Comparison of ENCODE assay signal across 22 cellular contexts in genomic region chr12:1935242-1935641, GRCh38. TPM values are rescaled to one million over a fixed set of nuclear protein-coding genes. Genes with fewer than 3 reads are reported as not detected.
DNase-seq lines count a peak whose midpoint lies in the region; ATAC-seq, FAIRE-seq and TF ChIP-seq lines count a peak whose summit lies in the region.
"Had no signal": no experiment of that assay in that cellular context is flagged by ENCODE, and none has a peak within 500 bp of the region (broad histone marks: within the 10 kb centered on the region; RNA-seq: fewer than 3 reads in every experiment).

No MANE protein-coding gene starts in this region.

- peak overlapping the region; percentile 20 for H3K4me3 ChIP-seq in left ventricle myocardium inferior
- H3K4me3 ChIP-seq in right atrium auricular region: no peak overlapping the region
- peak overlapping the region in 28 of 59 donors; percentile 13 to 67 (median 48) for H3K4me3 ChIP-seq in dorsolateral prefrontal cortex
- peak overlapping the region; percentile 51 for H3K4me3 ChIP-seq in psoas muscle
- H3K4me3 ChIP-seq: skin epidermis had no signal

- POLR2A ChIA-PET in activated CD4-positive, alpha-beta memory T cell treated with anti-CD3 and anti-CD28 coated beads for 36 hours (lab: Charles Lee): no interaction called here

- peak; percentile 30 for FAIRE-seq in urothelium cell line (lab: Jason Lieb, UNC)
- FAIRE-seq: A204.1 had no signal

- DNase-seq in left ventricle myocardium inferior (no peak), right atrium auricular region (ENCODE audit: low spot score) (no peak), dorsolateral prefrontal cortex (peak in 1 of 10 donors; percentile 43), psoas muscle (no peak), urothelium cell line (ENCODE audit: low spot score) (no peak), NCI-H146 treated with DMSO at 0.1 percent for 48 hours (lab: John Stamatoyannopoulos, UW; ENCODE audit: unreplicated experiment) (no peak), germinal center (ENCODE audit: low spot score) (no peak)
- DNase-seq in activated CD4-positive, alpha-beta memory T cell treated with anti-CD3 and anti-CD28 coated beads for 36 hours: no peak
- DNase-seq: activated CD4-positive, alpha-beta T cell treated with anti-CD3 and anti-CD28 coated beads, Interleukin-2, amount 10 ng/mL, durations not matched to agents 24 days and 14 days; activated naive CD4-positive, alpha-beta T cell; BE2C; effector memory CD8-positive, alpha-beta T cell; GOT3; NCI-H187; NCI-H345; SIG-M5; stimulated activated naive CD8-positive, alpha-beta T cell treated with anti-CD3 and anti-CD28 coated beads, Interleukin-15, amount 100 ng/mL, for 72 hours had no signal

- H3K36me3 ChIP-seq in left ventricle myocardium inferior (no peaks in the 10 kb centered on the region), right atrium auricular region (no peaks in the 10 kb centered on the region), psoas muscle (ENCODE audit: insufficient read depth in 1 of 2, low read depth in 1 of 2) (peaks cover 0 to 5% of the 10 kb centered on the region in 2 donors)

- intact Hi-C loops in left ventricle myocardium inferior (cut with micrococcal nuclease): loop anchor here (10.0 kb wide), 1 partner anchor 300 kb away; no protein-coding TSS in a partner anchor
- intact Hi-C loops in dorsolateral prefrontal cortex (cut with DNase I): loop anchor here (5.0 to 10.0 kb wide), 4 partner anchors 100 to 298 kb away; no protein-coding TSS in a partner anchor
- intact Hi-C loops in psoas muscle (cut with DNase I): loop anchor here (5.0 kb wide), 1 partner anchor 283 kb away; no protein-coding TSS in a partner anchor
- intact Hi-C loops in activated CD4-positive, alpha-beta memory T cell treated with anti-CD3 and anti-CD28 coated beads for 36 hours (cut with micrococcal nuclease): no loop called here

- WGBS in psoas muscle, 3 donors: 81 to 91% (median 81%) methylated on average over 10 of the region's 10 CpGs

- H3K4me1 Mint-ChIP-seq in activated CD4-positive, alpha-beta memory T cell treated with anti-CD3 and anti-CD28 coated beads for 36 hours (ENCODE audit: low read depth): peaks cover 4% of the 10 kb centered on the region

- H3K27me3 Mint-ChIP-seq in activated CD4-positive, alpha-beta memory T cell treated with anti-CD3 and anti-CD28 coated beads for 36 hours: no peaks in the 10 kb centered on the region
- H3K27me3 Mint-ChIP-seq: activated CD4-positive, alpha-beta T cell treated with anti-CD3 and anti-CD28 coated beads, Interleukin-2, amount 10 ng/mL, durations not matched to agents 24 days and 14 days; effector memory CD8-positive, alpha-beta T cell; stimulated activated naive CD8-positive, alpha-beta T cell treated with anti-CD3 and anti-CD28 coated beads, Interleukin-15, amount 100 ng/mL, for 72 hours had no signal

- H3K4me1 ChIP-seq in left ventricle myocardium inferior: peaks cover 57% of the 10 kb centered on the region
- H3K4me1 ChIP-seq in right atrium auricular region: peaks cover 0 to 37% of the 10 kb centered on the region in 2 donors
- H3K4me1 ChIP-seq in psoas muscle: peaks cover 51% of the 10 kb centered on the region

- H3K27ac Mint-ChIP-seq in activated CD4-positive, alpha-beta memory T cell treated with anti-CD3 and anti-CD28 coated beads for 36 hours: no peak overlapping the region
- H3K27ac Mint-ChIP-seq: activated CD4-positive, alpha-beta T cell treated with anti-CD3 and anti-CD28 coated beads, Interleukin-2, amount 10 ng/mL, durations not matched to agents 24 days and 14 days; effector memory CD8-positive, alpha-beta T cell; progenitor cell of endocrine pancreas; stimulated activated naive CD8-positive, alpha-beta T cell treated with anti-CD3 and anti-CD28 coated beads, Interleukin-15, amount 100 ng/mL, for 72 hours had no signal

- CTCF ChIA-PET in activated CD4-positive, alpha-beta memory T cell treated with anti-CD3 and anti-CD28 coated beads for 36 hours (lab: Charles Lee): interaction anchor here (2.2 kb wide), 1 partner anchor 144 kb away, joined by 6 read pairs; no protein-coding TSS in a partner anchor

- H3K36me3 Mint-ChIP-seq in activated CD4-positive, alpha-beta memory T cell treated with anti-CD3 and anti-CD28 coated beads for 36 hours: peaks cover 3% of the 10 kb centered on the region

- H3K9me3 ChIP-seq in left ventricle myocardium inferior (replicated peaks): no peaks in the 10 kb centered on the region
- H3K9me3 ChIP-seq in right atrium auricular region: no peaks in the 10 kb centered on the region
- H3K9me3 ChIP-seq in psoas muscle: no peaks in the 10 kb centered on the region
- H3K9me3 ChIP-seq: BE2C had no signal

- H3K9me3 Mint-ChIP-seq in activated CD4-positive, alpha-beta memory T cell treated with anti-CD3 and anti-CD28 coated beads for 36 hours: no peaks in the 10 kb centered on the region
- H3K9me3 Mint-ChIP-seq: activated CD4-positive, alpha-beta T cell treated with anti-CD3 and anti-CD28 coated beads, Interleukin-2, amount 10 ng/mL, durations not matched to agents 24 days and 14 days; effector memory CD8-positive, alpha-beta T cell; stimulated activated naive CD8-positive, alpha-beta T cell treated with anti-CD3 and anti-CD28 coated beads, Interleukin-15, amount 100 ng/mL, for 72 hours had no signal

- ATAC-seq in psoas muscle: no peak
- ATAC-seq: effector memory CD8-positive, alpha-beta T cell had no signal

- H3K4me3 Mint-ChIP-seq in activated CD4-positive, alpha-beta memory T cell treated with anti-CD3 and anti-CD28 coated beads for 36 hours: no peak overlapping the region
- H3K4me3 Mint-ChIP-seq: activated CD4-positive, alpha-beta T cell treated with anti-CD3 and anti-CD28 coated beads, Interleukin-2, amount 10 ng/mL, durations not matched to agents 24 days and 14 days; effector memory CD8-positive, alpha-beta T cell; stimulated activated naive CD8-positive, alpha-beta T cell treated with anti-CD3 and anti-CD28 coated beads, Interleukin-15, amount 100 ng/mL, for 72 hours had no signal

- H3K27ac ChIP-seq in left ventricle myocardium inferior (replicated peaks): no peak overlapping the region
- H3K27ac ChIP-seq in right atrium auricular region: no peak overlapping the region
- peak overlapping the region in 56 of 59 donors; percentile 31 to 100 (median 96) for H3K27ac ChIP-seq in dorsolateral prefrontal cortex
- peak overlapping the region; percentile 72 for H3K27ac ChIP-seq in psoas muscle
- H3K27ac ChIP-seq: KMS-11, skin epidermis had no signal

- TF ChIP-seq CTCF in left ventricle myocardium inferior (IDR thresholded peaks at IDR 0.05; ENCODE audit: borderline replicate concordance) (no peak), right atrium auricular region (IDR thresholded peaks at IDR 0.05) (no peak), dorsolateral prefrontal cortex (IDR thresholded peaks at IDR 0.05 in 54 of 56, conservative IDR thresholded peaks at IDR 0.05 in 2 of 56; ENCODE audit: low read depth in 1 of 56, partially characterized antibody in 56 of 56) (no peak), psoas muscle (IDR thresholded peaks at IDR 0.05) (no peak)

- H3K27me3 ChIP-seq in left ventricle myocardium inferior (ENCODE audit: low read depth) (peaks cover 9% of the 10 kb centered on the region), right atrium auricular region (no peaks in the 10 kb centered on the region), dorsolateral prefrontal cortex (no peaks in the 10 kb centered on the region), psoas muscle (ENCODE audit: insufficient read depth in 3 of 3, low read length in 2 of 3) (no peaks in the 10 kb centered on the region)
- H3K27me3 ChIP-seq: BE2C had no signal

RNA-seq across cellular contexts. Expression of gene CACNA2D4, which starts 16.8 kb away (rescaled TPM):
- 1.2 TPM for total RNA-seq in left ventricle myocardium inferior
- total RNA-seq in right atrium auricular region: 1 to 10 TPM; 1.6 to 4.1 TPM
- total RNA-seq in dorsolateral prefrontal cortex: 1 to 10 TPM in 103 of 120 experiments, under 1 TPM in 17; 0.33 to 5.7 (median 2.1) TPM
- total RNA-seq in psoas muscle: 1 to 10 TPM in 1 of 4 donors, under 1 TPM in 3; 0.91 to 1.8 (median 0.94) TPM
- polyA plus RNA-seq in psoas muscle: 1 to 10 TPM in 1 of 3 donors, under 1 TPM in 2; 0.74 to 1.1 (median 0.90) TPM
- 10 to 100 TPM; 11.7 to 13.3 TPM for total RNA-seq in activated CD4-positive, alpha-beta memory T cell treated with anti-CD3 and anti-CD28 coated beads for 36 hours
- polyA plus RNA-seq: neural cell had no signal

Comparison
In these comparisons a context has a peak if more than half of its experiments do, and no peak if none do; other contexts are left out.
1. H3K4me3 ChIP-seq: peak in left ventricle myocardium inferior (single experiment) and psoas muscle (single experiment); none in right atrium auricular region (0 of 2).
2. H3K27ac ChIP-seq: peak in dorsolateral prefrontal cortex (56 of 59) and psoas muscle (single experiment); none in left ventricle myocardium inferior (single experiment) and right atrium auricular region (0 of 2).